Comparison of ENCODE assay signal across 20 cellular contexts in genomic region chr12:93080452-93080851, GRCh38.
DNase-seq lines count a peak whose midpoint lies in the region; ATAC-seq and TF ChIP-seq lines count a peak whose summit lies in the region.
"Had no signal": no experiment of that assay in that cellular context is flagged by ENCODE, and none has a peak within 500 bp of the region (broad histone marks: within the 10 kb centered on the region; RNA-seq: fewer than 3 reads in every experiment).

No MANE protein-coding gene starts in this region.

- H3K9ac ChIP-seq in H9 (ENCODE audit: extremely low read depth, insufficient read length, low read length), result no peak overlapping the region
- no peak overlapping the region for H3K9ac ChIP-seq in iPS-15b (ENCODE audit: low read depth, low read length)
- H3K9ac ChIP-seq: GM23248, parathyroid adenoma had no signal

- TF ChIP-seq CTCF in H9 (conservative IDR thresholded peaks at IDR 0.05), result no peak
- no peak for TF ChIP-seq CTCF in ascending aorta (IDR thresholded peaks at IDR 0.05)
- no peak for TF ChIP-seq CTCF in osteocyte (IDR thresholded peaks at IDR 0.05)
- no peak for TF ChIP-seq CTCF in coronary artery (IDR thresholded peaks at IDR 0.05)

- H3K4me3 Mint-ChIP-seq in H9 (peak overlapping the region; percentile 28 to 67; a peak in 4 of 5 replicates), osteocyte (ENCODE audit: unreplicated experiment) (no peak overlapping the region)
- H3K4me3 Mint-ChIP-seq in activated T-cell treated with anti-CD3 and anti-CD28 coated beads, Interleukin-2, amount 50 U/mL, for 72 hours, result no peak overlapping the region
- H3K4me3 Mint-ChIP-seq: activated CD8-positive, alpha-beta T cell treated with anti-CD3 and anti-CD28 coated beads, Interleukin-2, amount 10 ng/mL, durations not matched to agents 7 days and 5 days; activated naive CD4-positive, alpha-beta T cell treated with anti-CD3 and anti-CD28 coated beads, Interleukin-2, amount 10 ng/mL, durations not matched to agents 7 days and 5 days; CD4-positive, CD25-positive, alpha-beta regulatory T cell had no signal

- H3K4me1 ChIP-seq in H9 (ENCODE audit: insufficient read depth, low read length) (peaks cover 27% of the 10 kb centered on the region), ascending aorta (peaks cover 0 to 6% of the 10 kb centered on the region in 2 donors), iPS-15b (ENCODE audit: control insufficient read depth, insufficient read depth, low read length) (peaks cover 24% of the 10 kb centered on the region)
- H3K4me1 ChIP-seq: parathyroid adenoma had no signal

- no peak overlapping the region for H3K18ac ChIP-seq in H9 (ENCODE audit: insufficient read length, low read depth, low read length)

- H4K8ac ChIP-seq in H9 (replicated peaks; ENCODE audit: insufficient read length, low read depth, low read length), result no peak overlapping the region

- no peaks in the 10 kb centered on the region for H4K20me1 ChIP-seq in H9 (ENCODE audit: control insufficient read depth, insufficient read depth, insufficient read length)

- H3T11ph ChIP-seq in H9 (ENCODE audit: low read length), result no peak overlapping the region

- H3K36me3 ChIP-seq in ascending aorta (no peaks in the 10 kb centered on the region), iPS-15b (ENCODE audit: control insufficient read depth, insufficient read depth, low read length) (no peaks in the 10 kb centered on the region)

- H3K9me3 Mint-ChIP-seq in H9 (peaks cover 4 to 7% of the 10 kb centered on the region in 2 experiments; a peak in 3 of 5 replicates), osteocyte (ENCODE audit: unreplicated experiment) (peaks cover 4% of the 10 kb centered on the region)
- H3K9me3 Mint-ChIP-seq in activated T-cell treated with anti-CD3 and anti-CD28 coated beads, Interleukin-2, amount 50 U/mL, for 72 hours, result peaks cover 2% of the 10 kb centered on the region in 2 donors
- H3K9me3 Mint-ChIP-seq: activated naive CD4-positive, alpha-beta T cell treated with anti-CD3 and anti-CD28 coated beads, Interleukin-2, amount 10 ng/mL, durations not matched to agents 7 days and 5 days had no signal

- H3K4me1 Mint-ChIP-seq in H9 (peaks cover 41 to 52% of the 10 kb centered on the region in 2 experiments), osteocyte (ENCODE audit: unreplicated experiment) (peaks cover 29% of the 10 kb centered on the region)
- H3K4me1 Mint-ChIP-seq in activated T-cell treated with anti-CD3 and anti-CD28 coated beads, Interleukin-2, amount 50 U/mL, for 72 hours (ENCODE audit: low read depth), result no peaks in the 10 kb centered on the region
- H3K4me1 Mint-ChIP-seq: activated naive CD4-positive, alpha-beta T cell treated with anti-CD3 and anti-CD28 coated beads, Interleukin-2, amount 10 ng/mL, durations not matched to agents 7 days and 5 days; CD4-positive, CD25-positive, alpha-beta regulatory T cell had no signal

- peak; percentile 74 for DNase-seq in H9
- no peak for DNase-seq in ascending aorta (ENCODE audit: low spot score in 2 of 2)
- DNase-seq in osteocyte (ENCODE audit: extremely low spot score, unreplicated experiment), result no peak
- no peak for DNase-seq in activated T-cell treated with anti-CD3 and anti-CD28 coated beads, Interleukin-2, amount 50 U/mL, for 72 hours
- no peak for DNase-seq in D341Med (ENCODE audit: low spot score)
- no peak for DNase-seq in coronary artery (ENCODE audit: low spot score)
- no peak for DNase-seq in DMS114 treated with DMSO at 0.1 percent for 48 hours (lab: John Stamatoyannopoulos, UW; ENCODE audit: unreplicated experiment)
- DNase-seq: activated CD8-positive, alpha-beta T cell treated with anti-CD3 and anti-CD28 coated beads, Interleukin-2, amount 10 ng/mL, durations not matched to agents 7 days and 5 days; activated naive CD4-positive, alpha-beta T cell treated with anti-CD3 and anti-CD28 coated beads, Interleukin-2, amount 10 ng/mL, durations not matched to agents 7 days and 5 days; activated T-cell treated with anti-CD3 and anti-CD28 coated beads, Interleukin-2, amount 50 U/mL, for 1 hour; anterior cingulate cortex; CD4-positive, CD25-positive, alpha-beta regulatory T cell; GM23248; NCI-H2081; NCI-H510A; stimulated activated CD4-positive, alpha-beta T cell treated with anti-CD3 and anti-CD28 coated beads, Interleukin-2, amount 100 ng/mL, for 24 hours; stimulated activated naive CD4-positive, alpha-beta T cell had no signal

- no peak overlapping the region for H2BK120ac ChIP-seq in H9 (ENCODE audit: low read depth, low read length, poor library complexity, severe bottlenecking)

- no peaks in the 10 kb centered on the region for H3K23me2 ChIP-seq in H9 (ENCODE audit: insufficient read length, low read depth, low read length, poor library complexity, severe bottlenecking)

- H3K4ac ChIP-seq in H9 (ENCODE audit: low read depth, low read length), result no peak overlapping the region

- H4K91ac ChIP-seq in H9 (ENCODE audit: insufficient read length, low read depth, low read length), result no peak overlapping the region

- H2BK15ac ChIP-seq in H9 (ENCODE audit: low read depth, low read length), result no peak overlapping the region

- H3K36me3 Mint-ChIP-seq in H9 (ENCODE audit: insufficient read depth in 1 of 3, low read depth in 3 of 3) (peaks cover 0 to 12% (median 10%) of the 10 kb centered on the region in 3 experiments; a peak in 5 of 7 replicates), osteocyte (ENCODE audit: unreplicated experiment) (no peaks in the 10 kb centered on the region)
- peaks cover 0 to 2% of the 10 kb centered on the region in 2 donors for H3K36me3 Mint-ChIP-seq in activated T-cell treated with anti-CD3 and anti-CD28 coated beads, Interleukin-2, amount 50 U/mL, for 72 hours (ENCODE audit: insufficient read depth in 2 of 2)
- H3K36me3 Mint-ChIP-seq: activated naive CD4-positive, alpha-beta T cell treated with anti-CD3 and anti-CD28 coated beads, Interleukin-2, amount 10 ng/mL, durations not matched to agents 7 days and 5 days; CD4-positive, CD25-positive, alpha-beta regulatory T cell had no signal

- no peak overlapping the region for H4K5ac ChIP-seq in H9 (ENCODE audit: insufficient read length, low read depth, low read length)

- H3K4me2 ChIP-seq in H9 (ENCODE audit: insufficient read depth, insufficient read length, low read length), result peak overlapping the region; percentile 53

- H2BK12ac ChIP-seq in H9 (ENCODE audit: insufficient read length, low read depth, low read length), result no peak overlapping the region

- no peaks in the 10 kb centered on the region for H3K27me3 ChIP-seq in H9 (ENCODE audit: insufficient read depth, low read length)
- no peaks in the 10 kb centered on the region for H3K27me3 ChIP-seq in ascending aorta
- H3K27me3 ChIP-seq in iPS-15b (ENCODE audit: control insufficient read depth, insufficient read depth, low read length), result peaks cover 3% of the 10 kb centered on the region

- intact Hi-C loops in ascending aorta (cut with DNase I), result no loop called here

- no peak for ATAC-seq in activated T-cell treated with anti-CD3 and anti-CD28 coated beads, Interleukin-2, amount 50 U/mL, for 72 hours (replicated peaks in 1 of 2)
- ATAC-seq: activated CD8-positive, alpha-beta T cell treated with anti-CD3 and anti-CD28 coated beads, Interleukin-2, amount 10 ng/mL, durations not matched to agents 7 days and 5 days had no signal

- H3K4me3 ChIP-seq in ascending aorta (no peak overlapping the region), iPS-15b (ENCODE audit: low read depth, low read length) (peak overlapping the region; percentile 26), coronary artery (no peak overlapping the region)
- H3K4me3 ChIP-seq: GM23248 had no signal

- no peak overlapping the region for H2AFZ ChIP-seq in H9 (ENCODE audit: low read length)
- H2AFZ ChIP-seq: GM23248, parathyroid adenoma had no signal

- H3K79me1 ChIP-seq in H9 (ENCODE audit: insufficient read depth, low read depth, low read length, poor library complexity, severe bottlenecking), result no peaks in the 10 kb centered on the region

- no peak overlapping the region for H3K56ac ChIP-seq in H9 (ENCODE audit: insufficient read length, low read depth, low read length)

- H2AK5ac ChIP-seq in H9 (ENCODE audit: insufficient read length, low read length), result no peak overlapping the region

- H2BK5ac ChIP-seq in H9 (ENCODE audit: insufficient read length, low read length), result no peak overlapping the region

- peak overlapping the region; percentile 94 to 97 (median 97) for H3K27ac Mint-ChIP-seq in H9
- H3K27ac Mint-ChIP-seq in osteocyte (ENCODE audit: unreplicated experiment), result peak overlapping the region; percentile 85
- no peak overlapping the region for H3K27ac Mint-ChIP-seq in activated T-cell treated with anti-CD3 and anti-CD28 coated beads, Interleukin-2, amount 50 U/mL, for 72 hours
- H3K27ac Mint-ChIP-seq: activated CD8-positive, alpha-beta T cell treated with anti-CD3 and anti-CD28 coated beads, Interleukin-2, amount 10 ng/mL, durations not matched to agents 7 days and 5 days; activated naive CD4-positive, alpha-beta T cell treated with anti-CD3 and anti-CD28 coated beads, Interleukin-2, amount 10 ng/mL, durations not matched to agents 7 days and 5 days; CD4-positive, CD25-positive, alpha-beta regulatory T cell had no signal

- peaks cover 8% of the 10 kb centered on the region for H3K27me3 Mint-ChIP-seq in H9 (ENCODE audit: low read depth)
- no peaks in the 10 kb centered on the region for H3K27me3 Mint-ChIP-seq in osteocyte (ENCODE audit: unreplicated experiment)
- H3K27me3 Mint-ChIP-seq in activated T-cell treated with anti-CD3 and anti-CD28 coated beads, Interleukin-2, amount 50 U/mL, for 72 hours (ENCODE audit: low read depth), result peaks cover 10% of the 10 kb centered on the region
- H3K27me3 Mint-ChIP-seq: activated naive CD4-positive, alpha-beta T cell treated with anti-CD3 and anti-CD28 coated beads, Interleukin-2, amount 10 ng/mL, durations not matched to agents 7 days and 5 days; CD4-positive, CD25-positive, alpha-beta regulatory T cell had no signal

- no CpG with 5 or more reads among the region's 2 CpGs for WGBS in H9 (ENCODE audit: extremely low coverage, insufficient read length, low lambda C conversion rate)

- H3K79me2 ChIP-seq in H9 (ENCODE audit: insufficient read depth, low read length), result no peaks in the 10 kb centered on the region
- H3K79me2 ChIP-seq: parathyroid adenoma had no signal

- no peaks in the 10 kb centered on the region for H3K9me3 ChIP-seq in H9 (ENCODE audit: control insufficient read depth, low read depth, low read length)
- H3K9me3 ChIP-seq in ascending aorta, result no peaks in the 10 kb centered on the region
- H3K9me3 ChIP-seq in iPS-15b (ENCODE audit: control insufficient read depth, insufficient read depth, low read length), result no peaks in the 10 kb centered on the region

- H3K14ac ChIP-seq in H9 (ENCODE audit: insufficient read depth, low read length), result no peak overlapping the region

- H3K27ac ChIP-seq in H9 (ENCODE audit: insufficient read length, low read depth, low read length), result peak overlapping the region; percentile 50
- H3K27ac ChIP-seq in ascending aorta, result peak overlapping the region; percentile 19 to 33
- peak overlapping the region in 1 of 2 donors; percentile 21 for H3K27ac ChIP-seq in coronary artery
- H3K27ac ChIP-seq: GM23248, parathyroid adenoma, RWPE1 had no signal

- H3K23ac ChIP-seq in H9 (ENCODE audit: insufficient read length, low read depth, low read length), result no peak overlapping the region

- no peak overlapping the region for H2BK20ac ChIP-seq in H9 (ENCODE audit: low read depth, low read length, poor library complexity, severe bottlenecking)

Comparison
In these comparisons a context has a peak if more than half of its experiments do, and no peak if none do; other contexts are left out.
1. H3K4me3 Mint-ChIP-seq: peak in H9 (2 of 2); none in osteocyte (single experiment) and activated T-cell treated with anti-CD3 and anti-CD28 coated beads, Interleukin-2, amount 50 U/mL, for 72 hours (0 of 2).